11 cellular contexts compared by ENCODE assay signal in genomic region chr13:93903909-93904308, GRCh38.
"Had no signal": no experiment of that assay in that cellular context is flagged by ENCODE, and none has a peak within 500 bp of the region (broad histone marks: within the 10 kb centered on the region; RNA-seq: fewer than 3 reads in every experiment).

No MANE protein-coding gene starts in this region.

- H3K4me3 ChIP-seq: gastrocnemius medialis, lung, pancreas, skin epidermis had no signal

- H3K9me3 ChIP-seq: gastrocnemius medialis, pancreas had no signal

- H3K4me1 ChIP-seq: gastrocnemius medialis, pancreas had no signal

- H3K27ac ChIP-seq: gastrocnemius medialis, pancreas, skin epidermis, VCaP had no signal

- H3K36me3 ChIP-seq: gastrocnemius medialis, pancreas had no signal

- DNase-seq: activated CD4-positive, alpha-beta T cell treated with anti-CD3 and anti-CD28 coated beads for 1 hour; activated CD4-positive, alpha-beta T cell treated with anti-CD3 and anti-CD28 coated beads, Interleukin-2, amount 50 U/mL, for 4 hours; activated naive CD4-positive, alpha-beta T cell treated with anti-CD3 and anti-CD28 coated beads for 36 hours; effector memory CD4-positive, alpha-beta T cell; gastrocnemius medialis; islet precursor cell; midbrain; pancreas had no signal

- ATAC-seq: gastrocnemius medialis, pancreas had no signal

- H3K27me3 ChIP-seq: gastrocnemius medialis, pancreas had no signal
